24 cellular contexts compared by ENCODE assay signal in genomic region chr1:22255341-22256212, GRCh38.
DNase-seq lines count a peak whose midpoint lies in the region; ATAC-seq and TF ChIP-seq lines count a peak whose summit lies in the region.
"Had no signal": no experiment of that assay in that cellular context is flagged by ENCODE, and none has a peak within 500 bp of the region (broad histone marks: within the 10 kb centered on the region; RNA-seq: fewer than 3 reads in every experiment).

No MANE protein-coding gene starts in this region.

- intact Hi-C loops in left lung (cut with DNase I), result no loop called here

- H3K4me1 ChIP-seq in left lung, result peaks cover 28 to 42% of the 10 kb centered on the region in 2 donors
- H3K4me1 ChIP-seq: BE2C, gastroesophageal sphincter, tibial artery had no signal

- H3K4me1 Mint-ChIP-seq in osteocyte (ENCODE audit: unreplicated experiment), result peaks cover 81% of the 10 kb centered on the region

- H3K9me3 Mint-ChIP-seq in osteocyte (ENCODE audit: unreplicated experiment), result no peaks in the 10 kb centered on the region
- H3K9me3 Mint-ChIP-seq: activated naive CD4-positive, alpha-beta T cell treated with anti-CD3 and anti-CD28 coated beads, Interleukin-2, amount 50 U/mL, for 72 hours; effector memory CD8-positive, alpha-beta T cell had no signal

- no peaks in the 10 kb centered on the region for H3K9me3 ChIP-seq in left lung
- H3K9me3 ChIP-seq: BE2C, esophagus squamous epithelium, gastroesophageal sphincter, tibial artery had no signal

- DNase-seq in ELF-1 (ENCODE audit: low read depth, low spot score) (peak; percentile 34), astrocyte of the hippocampus (ENCODE audit: low read depth, low spot score) (peak; percentile 12), left lung (peak in 1 of 2 donors; percentile 56), osteocyte (ENCODE audit: extremely low spot score, unreplicated experiment) (no peak), superior temporal gyrus (ENCODE audit: extremely low spot score) (no peak), amygdala (lab: John Stamatoyannopoulos, UW) (no peak)
- DNase-seq: activated CD4-positive, alpha-beta T cell treated with anti-CD3 and anti-CD28 coated beads, Interleukin-2, amount 50 U/mL, for 1 hour; BE2C; COR-L47; effector memory CD8-positive, alpha-beta T cell; esophagus squamous epithelium; Karpas-422; NCI-H1048; stimulated activated CD4-positive, alpha-beta T cell treated with anti-CD3 and anti-CD28 coated beads, Interleukin-12 subunit alpha, Interleukin-12 subunit beta, amount 100 ng/mL, for 4 hours; stimulated activated CD4-positive, alpha-beta T cell treated with anti-CD3 and anti-CD28 coated beads, Interleukin-4, amount 100 ng/mL, for 4 hours; stimulated activated naive CD8-positive, alpha-beta T cell treated with anti-CD3 and anti-CD28 coated beads, Interleukin-15, Interleukin-2, amounts not matched to agents 100 U/mL and 50 U/mL, for 24 hours; T-helper 2 cell; tibial artery; WERI-Rb-1 had no signal

- H3K4me3 ChIP-seq in left lung, result no peak overlapping the region
- H3K4me3 ChIP-seq: esophagus squamous epithelium, gastroesophageal sphincter, tibial artery had no signal

- H3K4me3 Mint-ChIP-seq in osteocyte (ENCODE audit: unreplicated experiment), result no peak overlapping the region
- H3K4me3 Mint-ChIP-seq: effector memory CD8-positive, alpha-beta T cell; memory B cell had no signal

- H3K27me3 Mint-ChIP-seq in osteocyte (ENCODE audit: unreplicated experiment), result peaks cover under 1% of the 10 kb centered on the region

- H3K27me3 ChIP-seq in left lung, result no peaks in the 10 kb centered on the region
- H3K27me3 ChIP-seq: BE2C had no signal

- peak overlapping the region; percentile 66 for H3K27ac Mint-ChIP-seq in osteocyte (ENCODE audit: unreplicated experiment)
- H3K27ac Mint-ChIP-seq: activated naive CD4-positive, alpha-beta T cell treated with anti-CD3 and anti-CD28 coated beads, Interleukin-2, amount 50 U/mL, for 72 hours; effector memory CD8-positive, alpha-beta T cell; memory B cell had no signal

- peak overlapping the region; percentile 14 to 61 for H3K27ac ChIP-seq in left lung
- H3K27ac ChIP-seq: esophagus squamous epithelium, gastroesophageal sphincter, tibial artery, WERI-Rb-1 had no signal

- TF ChIP-seq CTCF in left lung (IDR thresholded peaks at IDR 0.05) (no peak), osteocyte (IDR thresholded peaks at IDR 0.05) (no peak)

- no peaks in the 10 kb centered on the region for H3K36me3 Mint-ChIP-seq in osteocyte (ENCODE audit: unreplicated experiment)
- H3K36me3 Mint-ChIP-seq: activated naive CD4-positive, alpha-beta T cell treated with anti-CD3 and anti-CD28 coated beads, Interleukin-2, amount 50 U/mL, for 72 hours; memory B cell had no signal

- H3K36me3 ChIP-seq in left lung, result no peaks in the 10 kb centered on the region
- H3K36me3 ChIP-seq: BE2C, esophagus squamous epithelium, gastroesophageal sphincter, tibial artery, WERI-Rb-1 had no signal

- peak; percentile 2 for ATAC-seq in left lung
- ATAC-seq in HG02970 (IDR thresholded peaks at IDR 0.05; ENCODE audit: low FRiP score, unreplicated experiment), result no peak
- ATAC-seq in HG03432 (IDR thresholded peaks at IDR 0.05; ENCODE audit: unreplicated experiment), result no peak
- ATAC-seq: activated naive CD4-positive, alpha-beta T cell treated with anti-CD3 and anti-CD28 coated beads, Interleukin-2, amount 50 U/mL, for 72 hours; effector memory CD8-positive, alpha-beta T cell; gastroesophageal sphincter; stimulated activated naive CD8-positive, alpha-beta T cell treated with anti-CD3 and anti-CD28 coated beads, Interleukin-15, Interleukin-2, amounts not matched to agents 100 U/mL and 50 U/mL, for 24 hours had no signal

Comparison
In these comparisons a context has a peak if more than half of its experiments do, and no peak if none do; other contexts are left out.
1. DNase-seq: peak in ELF-1 (single experiment) and astrocyte of the hippocampus (single experiment); none in osteocyte (single experiment), superior temporal gyrus (single experiment) and amygdala (0 of 56).